10 cellular contexts compared by ENCODE assay signal in the genomic region with DNA sequence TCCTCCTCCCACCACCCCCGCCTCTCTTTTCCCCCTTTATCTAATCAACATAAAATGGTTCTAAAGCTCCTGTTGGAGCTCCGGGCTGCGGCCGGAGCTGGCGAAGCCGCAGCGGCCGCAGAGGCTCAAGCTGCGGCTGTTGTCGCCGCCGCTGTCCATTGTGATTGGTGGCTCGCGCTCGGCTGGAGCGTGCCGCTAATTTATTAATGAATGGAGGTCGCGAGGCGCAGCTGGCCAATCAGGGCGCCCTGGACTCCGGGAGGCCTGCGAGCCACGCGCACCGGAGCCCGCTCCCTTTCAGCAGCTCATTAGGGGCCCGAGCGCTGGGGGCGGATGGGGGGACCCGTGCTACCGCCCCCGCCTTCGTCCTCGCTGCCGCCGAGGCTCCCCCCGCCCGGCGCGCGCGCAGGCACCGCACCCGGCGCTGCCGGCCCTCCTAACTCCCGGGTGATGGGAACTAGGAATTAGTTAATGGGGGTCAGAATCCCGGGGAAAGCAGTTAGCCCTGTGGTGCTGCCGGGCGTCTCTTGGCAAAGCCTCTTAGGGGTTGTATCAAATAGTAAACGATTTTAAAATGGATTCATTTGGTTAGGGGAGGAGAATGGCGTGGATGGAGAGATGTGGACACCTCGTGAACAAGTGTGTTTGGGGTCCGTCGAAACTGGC. TPM values are rescaled to one million over a fixed set of nuclear protein-coding genes. Genes with fewer than 3 reads are reported as not detected.
DNase-seq lines count a peak whose midpoint lies in the region; ATAC-seq, FAIRE-seq and TF ChIP-seq lines count a peak whose summit lies in the region.
"Had no signal": no experiment of that assay in that cellular context is flagged by ENCODE, and none has a peak within 500 bp of the region (broad histone marks: within the 10 kb centered on the region; RNA-seq: fewer than 3 reads in every experiment).

No MANE protein-coding gene starts in this region.

- H3K36me3 ChIP-seq in KMS-11 (ENCODE audit: insufficient read depth) = no peaks in the 10 kb centered on the region
- no peaks in the 10 kb centered on the region for H3K36me3 ChIP-seq in kidney (ENCODE audit: control insufficient read depth in 1 of 2, insufficient read depth in 2 of 2, low read length in 2 of 2)
- no peaks in the 10 kb centered on the region for H3K36me3 ChIP-seq in urinary bladder (ENCODE audit: insufficient read depth)
- no peaks in the 10 kb centered on the region for H3K36me3 ChIP-seq in small intestine (ENCODE audit: control insufficient read depth in 2 of 2, insufficient read depth in 2 of 2, low read length in 2 of 2)

- FAIRE-seq in kidney (lab: Jason Lieb, UNC) (no peak), small intestine (lab: Jason Lieb, UNC) (no peak)
- FAIRE-seq: keratinocyte had no signal

- peaks cover 30% of the 10 kb centered on the region for H3K4me1 ChIP-seq in KMS-11 (ENCODE audit: low read depth, poor library complexity, severe bottlenecking)
- H3K4me1 ChIP-seq in kidney (ENCODE audit: control insufficient read depth in 1 of 2, insufficient read depth in 1 of 2, low read depth in 1 of 2, low read length in 2 of 2) = peaks cover 0 to 7% of the 10 kb centered on the region in 2 donors
- peaks cover 2% of the 10 kb centered on the region for H3K4me1 ChIP-seq in urinary bladder (ENCODE audit: insufficient read depth)
- H3K4me1 ChIP-seq in small intestine (ENCODE audit: control insufficient read depth in 2 of 2, insufficient read depth in 1 of 2, low read depth in 1 of 2, low read length in 1 of 2) = peaks cover 8 to 11% of the 10 kb centered on the region in 2 donors

- POLR2A ChIA-PET in activated CD4-positive, alpha-beta memory T cell treated with anti-CD3 and anti-CD28 coated beads for 36 hours (lab: Charles Lee) = interaction anchor here (0.9 to 1.1 kb wide), 2 partner anchors 229 to 232 kb away, joined by 3 to 4 read pairs; no protein-coding TSS in a partner anchor

- intact Hi-C loops in activated CD4-positive, alpha-beta memory T cell treated with anti-CD3 and anti-CD28 coated beads for 36 hours (cut with micrococcal nuclease) = loop anchor here (5.0 to 10.0 kb wide), 2 partner anchors 1248 to 1884 kb away; partner anchors contain the start of gene CAMK2D
- intact Hi-C loops in kidney (cut with DNase I) = no loop called here

- WGBS in urinary bladder = under 1% methylated on average over 56 of the region's 56 CpGs
- WGBS in small intestine, 3 donors = 1 to 2% (median 1%) methylated on average over 51 to 56 of the region's 56 CpGs

- TF ChIP-seq CTCF in GM12865 (IDR thresholded peaks at IDR 0.05; ENCODE audit: insufficient read depth, low read depth, low read length, missing control alignments) (no peak), KMS-11 (conservative IDR thresholded peaks at IDR 0.05; ENCODE audit: low read depth, low read length) (no peak), kidney (IDR thresholded peaks at IDR 0.05; ENCODE audit: borderline replicate concordance, extremely low read depth, insufficient read depth) (no peak)

- 0 out of 2 replicates have a peak, but pooled peaks cover 5% of the 10 kb centered on the region for H3K27me3 ChIP-seq in KMS-11 (ENCODE audit: insufficient read depth, low read depth)
- H3K27me3 ChIP-seq in small intestine (ENCODE audit: control insufficient read depth in 2 of 2, insufficient read depth in 2 of 2, low read length in 2 of 2) = peaks cover 11 to 51% of the 10 kb centered on the region in 2 donors

- H3K79me2 ChIP-seq in KMS-11 (ENCODE audit: insufficient read depth, low read depth) = no peaks in the 10 kb centered on the region

- peak overlapping the region; percentile 99 for H2AFZ ChIP-seq in KMS-11 (ENCODE audit: low read depth)

- peaks cover 45% of the 10 kb centered on the region for H3K4me1 Mint-ChIP-seq in activated CD4-positive, alpha-beta memory T cell treated with anti-CD3 and anti-CD28 coated beads for 36 hours (ENCODE audit: low read depth)

- no peaks in the 10 kb centered on the region for H4K20me1 ChIP-seq in KMS-11 (ENCODE audit: insufficient read depth)

- H3K4me3 ChIP-seq in GM12865 (ENCODE audit: low read depth, low read length) (peak overlapping the region; percentile 96), KMS-11 (IDR thresholded peaks at IDR 0.05; ENCODE audit: insufficient read depth, low read depth, low read length) (peak overlapping the region; percentile 46), kidney (ENCODE audit: low read length in 2 of 2) (no peak overlapping the region), urinary bladder (ENCODE audit: low read depth, low read length) (peak overlapping the region; percentile 43), small intestine (ENCODE audit: low read depth in 1 of 2, low read length in 2 of 2) (peak overlapping the region in 1 of 2 donors; percentile 31)

- peaks cover 0 to 2% of the 10 kb centered on the region in 2 donors for H3K9me3 ChIP-seq in kidney (ENCODE audit: control insufficient read depth in 1 of 2, low read length in 2 of 2)
- H3K9me3 ChIP-seq in small intestine (ENCODE audit: control insufficient read depth, low read depth) = no peaks in the 10 kb centered on the region

- peaks cover 89% of the 10 kb centered on the region for H3K27me3 Mint-ChIP-seq in activated CD4-positive, alpha-beta memory T cell treated with anti-CD3 and anti-CD28 coated beads for 36 hours

- peaks cover 3% of the 10 kb centered on the region for H3K36me3 Mint-ChIP-seq in activated CD4-positive, alpha-beta memory T cell treated with anti-CD3 and anti-CD28 coated beads for 36 hours

- H3K9ac ChIP-seq in KMS-11 (no peak overlapping the region), kidney (ENCODE audit: low read length in 2 of 2) (no peak overlapping the region)

- H3K4me3 Mint-ChIP-seq in activated CD4-positive, alpha-beta memory T cell treated with anti-CD3 and anti-CD28 coated beads for 36 hours = peak overlapping the region; percentile 64

- H3K27ac ChIP-seq in KMS-11 (no peak overlapping the region), kidney (ENCODE audit: low read depth in 2 of 2, low read length in 2 of 2) (no peak overlapping the region), urinary bladder (ENCODE audit: low read depth) (no peak overlapping the region), small intestine (ENCODE audit: low read depth in 1 of 2, low read length in 1 of 2) (no peak overlapping the region)

- no peak overlapping the region for H3K27ac Mint-ChIP-seq in activated CD4-positive, alpha-beta memory T cell treated with anti-CD3 and anti-CD28 coated beads for 36 hours

- H3K4me2 ChIP-seq in KMS-11 = peak overlapping the region; percentile 78

- CTCF ChIA-PET in activated CD4-positive, alpha-beta memory T cell treated with anti-CD3 and anti-CD28 coated beads for 36 hours (lab: Charles Lee) = interaction anchor here (0.6 to 1.7 kb wide), 9 partner anchors 8 to 417 kb away, joined by 3 to 8 read pairs (median 3); partner anchors contain the start of gene AP1AR

- no peaks in the 10 kb centered on the region for H3K9me3 Mint-ChIP-seq in activated CD4-positive, alpha-beta memory T cell treated with anti-CD3 and anti-CD28 coated beads for 36 hours

- peak; percentile 28 for ATAC-seq in GM21447 (IDR thresholded peaks at IDR 0.05; ENCODE audit: unreplicated experiment)

- DNase-seq in GM12865 (ENCODE audit: low read depth) = peak; percentile 73
- DNase-seq in activated CD4-positive, alpha-beta memory T cell treated with anti-CD3 and anti-CD28 coated beads for 36 hours = no peak
- peak; percentile 48 for DNase-seq in kidney
- DNase-seq in hepatic stellate cell (ENCODE audit: low spot score) = no peak
- DNase-seq in small intestine = no peak

RNA-seq across cellular contexts. Expression of gene NEUROG2, which starts 0.6 kb away (rescaled TPM):
- not detected for total RNA-seq in activated CD4-positive, alpha-beta memory T cell treated with anti-CD3 and anti-CD28 coated beads for 36 hours
- total RNA-seq in kidney (not detected), urinary bladder (not detected)
- polyA plus RNA-seq in kidney (ENCODE audit: insufficient read depth, low read depth, low replicate concordance) (not detected), urinary bladder (not detected), small intestine (not detected)
- total RNA-seq: T-helper 1 cell treated with Interleukin-12 subunit alpha and Interleukin-12 subunit beta and Interleukin-4 antibody, amounts not matched to agents 30 ng/mL and 1 ng/mL, for 36 hours had no signal
- polyA plus RNA-seq: keratinocyte had no signal

Comparison
In these comparisons a context has a peak if more than half of its experiments do, and no peak if none do; other contexts are left out.
1. DNase-seq: peak in GM12865 (single experiment) and kidney (single experiment); none in activated CD4-positive, alpha-beta memory T cell treated with anti-CD3 and anti-CD28 coated beads for 36 hours (single experiment), hepatic stellate cell (single experiment) and small intestine (single experiment).
2. H3K4me3 ChIP-seq: peak in GM12865 (single experiment), KMS-11 (single experiment) and urinary bladder (single experiment); none in kidney (0 of 2).